7 cellular contexts compared by ENCODE assay signal in genomic region chrX:40145670-40146470, GRCh38. TPM values are rescaled to one million over a fixed set of nuclear protein-coding genes. Genes with fewer than 3 reads are reported as not detected.
DNase-seq lines count a peak whose midpoint lies in the region; ATAC-seq and TF ChIP-seq lines count a peak whose summit lies in the region.

No MANE protein-coding gene starts in this region.

- peaks cover 13% of the 10 kb centered on the region for H3K4me1 Mint-ChIP-seq in activated T-helper 2 cell treated with anti-CD3 and anti-CD28 coated beads, Interferon-gamma antibody, Interleukin-2, Interleukin-4, amounts not matched to agents 10 μg/mL and 5 μg/mL and 100 μg/mL, durations not matched to agents 14 hours and 24 hours and 36 hours (ENCODE audit: low read depth)

- peaks cover 18% of the 10 kb centered on the region for H4K20me1 ChIP-seq in smooth muscle cell (ENCODE audit: low read depth)

- peaks cover 33% of the 10 kb centered on the region for H3K4me1 ChIP-seq in smooth muscle cell (ENCODE audit: low read depth)

- H3K27ac ChIP-seq in smooth muscle cell (ENCODE audit: low read depth): no peak overlapping the region

- peaks cover 6% of the 10 kb centered on the region for H3F3A ChIP-seq in smooth muscle cell (ENCODE audit: low read depth)

- H3K9me3 Mint-ChIP-seq in activated T-helper 2 cell treated with anti-CD3 and anti-CD28 coated beads, Interferon-gamma antibody, Interleukin-2, Interleukin-4, amounts not matched to agents 10 μg/mL and 5 μg/mL and 100 μg/mL, durations not matched to agents 14 hours and 24 hours and 36 hours: no peaks in the 10 kb centered on the region

- no peaks in the 10 kb centered on the region for H3K36me3 ChIP-seq in smooth muscle cell (ENCODE audit: low read depth)

- no peak overlapping the region for H3K27ac Mint-ChIP-seq in activated T-helper 2 cell treated with anti-CD3 and anti-CD28 coated beads, Interferon-gamma antibody, Interleukin-2, Interleukin-4, amounts not matched to agents 10 μg/mL and 5 μg/mL and 100 μg/mL, durations not matched to agents 14 hours and 24 hours and 36 hours

- no peak overlapping the region for H3K9ac ChIP-seq in smooth muscle cell (ENCODE audit: low read depth)

- H3K4me3 Mint-ChIP-seq in activated T-helper 2 cell treated with anti-CD3 and anti-CD28 coated beads, Interferon-gamma antibody, Interleukin-2, Interleukin-4, amounts not matched to agents 10 μg/mL and 5 μg/mL and 100 μg/mL, durations not matched to agents 14 hours and 24 hours and 36 hours (ENCODE audit: low read depth): peak overlapping the region; percentile 42

- DNase-seq in HFF-Myc (ENCODE audit: extremely low read depth, low read depth): no peak
- DNase-seq in activated T-helper 2 cell treated with anti-CD3 and anti-CD28 coated beads, Interferon-gamma antibody, Interleukin-2, Interleukin-4, amounts not matched to agents 10 μg/mL and 5 μg/mL and 100 μg/mL, durations not matched to agents 14 hours and 24 hours and 36 hours (ENCODE audit: low spot score): no peak
- no peak for DNase-seq in smooth muscle cell (lab: John Stamatoyannopoulos, UW; ENCODE audit: unreplicated experiment)
- no peak for DNase-seq in DMS79 (lab: John Stamatoyannopoulos, UW)

- H3K27me3 Mint-ChIP-seq in activated T-helper 2 cell treated with anti-CD3 and anti-CD28 coated beads, Interferon-gamma antibody, Interleukin-2, Interleukin-4, amounts not matched to agents 10 μg/mL and 5 μg/mL and 100 μg/mL, durations not matched to agents 14 hours and 24 hours and 36 hours (ENCODE audit: low read depth): no peaks in the 10 kb centered on the region

- H3K79me2 ChIP-seq in smooth muscle cell (ENCODE audit: low read depth): no peaks in the 10 kb centered on the region

- peak overlapping the region; percentile 65 for H2AFZ ChIP-seq in smooth muscle cell (ENCODE audit: low read depth)

- H3K36me3 Mint-ChIP-seq in activated T-helper 2 cell treated with anti-CD3 and anti-CD28 coated beads, Interferon-gamma antibody, Interleukin-2, Interleukin-4, amounts not matched to agents 10 μg/mL and 5 μg/mL and 100 μg/mL, durations not matched to agents 14 hours and 24 hours and 36 hours (ENCODE audit: low read depth): no peaks in the 10 kb centered on the region

- no peaks in the 10 kb centered on the region for H3K9me3 ChIP-seq in smooth muscle cell (replicated peaks; ENCODE audit: low read depth)

- ATAC-seq in HG03521 (IDR thresholded peaks at IDR 0.05; ENCODE audit: unreplicated experiment) (no peak), HG03039 (IDR thresholded peaks at IDR 0.05; ENCODE audit: unreplicated experiment) (no peak)

- H3K4me2 ChIP-seq in smooth muscle cell: peak overlapping the region; percentile 93

- TF ChIP-seq CTCF in HFF-Myc (IDR thresholded peaks at IDR 0.05; ENCODE audit: low read depth, low read length, missing control alignments) (no peak), smooth muscle cell (IDR thresholded peaks at IDR 0.05; ENCODE audit: borderline replicate concordance, insufficient read depth, poor library complexity, severe bottlenecking) (no peak)

- peaks cover 54% of the 10 kb centered on the region for H3K27me3 ChIP-seq in smooth muscle cell (ENCODE audit: low read depth)

- intact Hi-C loops in activated T-helper 2 cell treated with anti-CD3 and anti-CD28 coated beads, Interferon-gamma antibody, Interleukin-2, Interleukin-4, amounts not matched to agents 10 μg/mL and 5 μg/mL and 100 μg/mL, durations not matched to agents 14 hours and 24 hours and 36 hours (cut with micrococcal nuclease): no loop called here

- H3K4me3 ChIP-seq in HFF-Myc (replicated peaks; ENCODE audit: low read depth, low read length) (peak overlapping the region; percentile 45), iPS-11a (ENCODE audit: low read depth, low read length) (peak overlapping the region; percentile 56), smooth muscle cell (peak overlapping the region; percentile 67)

- 1% methylated on average over 61 of the region's 66 CpGs for WGBS in smooth muscle cell (ENCODE audit: low lambda C conversion rate)

RNA-seq across cellular contexts. Expression of gene BCOR, which starts 48.1 kb away (rescaled TPM):
- total RNA-seq in activated T-helper 2 cell treated with anti-CD3 and anti-CD28 coated beads, Interferon-gamma antibody, Interleukin-2, Interleukin-4, amounts not matched to agents 10 μg/mL and 5 μg/mL and 100 μg/mL, durations not matched to agents 14 hours and 24 hours and 36 hours: 74.6 and 82.2 TPM in 2 replicates
- 28.0 and 28.5 TPM in 2 replicates for total RNA-seq in smooth muscle cell
- polyA plus RNA-seq in smooth muscle cell: 13.1 and 19.5 TPM in 2 replicates
